Comparison of ENCODE assay signal across 29 cellular contexts in the genomic region with DNA sequence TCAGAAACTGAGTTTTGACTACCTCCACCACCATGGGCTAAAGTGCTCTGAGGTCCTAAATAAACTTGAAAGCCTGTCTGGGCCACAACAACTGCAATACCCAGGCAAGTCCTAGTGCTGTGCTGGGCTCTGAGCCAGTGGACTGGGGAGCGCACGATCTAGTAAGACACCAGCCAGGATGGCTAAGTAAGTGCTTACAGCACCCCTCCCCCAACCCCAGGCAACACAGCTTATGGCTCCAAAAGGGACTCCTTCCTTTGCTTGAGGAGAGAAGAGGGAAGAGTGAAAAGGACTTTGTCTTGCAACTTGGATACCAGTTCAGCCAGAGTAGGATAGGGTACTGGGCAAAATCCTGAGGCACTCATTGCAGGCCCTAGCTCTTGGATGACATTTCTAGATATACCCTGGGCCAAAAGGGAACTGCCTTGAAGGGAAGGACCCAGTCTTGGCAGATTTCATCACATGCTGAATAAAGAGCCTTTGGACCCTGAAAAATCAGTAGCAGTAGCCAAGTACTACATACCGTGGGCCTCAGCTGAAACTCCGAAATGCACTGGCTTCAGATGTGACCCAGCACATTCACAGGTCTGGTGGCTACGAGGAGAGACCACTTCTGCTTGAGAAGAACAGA. TPM values are rescaled to one million over a fixed set of nuclear protein-coding genes. Genes with fewer than 3 reads are reported as not detected.
DNase-seq lines count a peak whose midpoint lies in the region; ATAC-seq and TF ChIP-seq lines count a peak whose summit lies in the region.
"Had no signal": no experiment of that assay in that cellular context is flagged by ENCODE, and none has a peak within 500 bp of the region (broad histone marks: within the 10 kb centered on the region; RNA-seq: fewer than 3 reads in every experiment).

No MANE protein-coding gene starts in this region.

- no peaks in the 10 kb centered on the region for H3K36me3 Mint-ChIP-seq in GM23338 (ENCODE audit: low read depth)
- H3K36me3 Mint-ChIP-seq in WTC11 = no peaks in the 10 kb centered on the region
- no peaks in the 10 kb centered on the region for H3K36me3 Mint-ChIP-seq in T-helper 17 cell (ENCODE audit: low read depth)
- H3K36me3 Mint-ChIP-seq: activated CD4-positive, alpha-beta memory T cell treated with anti-CD3 and anti-CD28 coated beads for 36 hours; naive B cell; stimulated activated effector memory CD8-positive, alpha-beta T cell treated with anti-CD3 and anti-CD28 coated beads, Interleukin-12 subunit alpha, Interleukin-12 subunit beta, amount 100 ng/mL, for 72 hours had no signal

- H3F3A ChIP-seq in GM23338 (replicated peaks; ENCODE audit: low read depth) = no peaks in the 10 kb centered on the region

- TF ChIP-seq CTCF in GM23338 (conservative IDR thresholded peaks at IDR 0.05; ENCODE audit: low read depth in 2 of 2) (no peak), WTC11 (IDR thresholded peaks at IDR 0.05) (no peak)

- H3K27me3 ChIP-seq in GM23338 (ENCODE audit: insufficient read depth) = no peaks in the 10 kb centered on the region
- H3K27me3 ChIP-seq: breast epithelium, left lung had no signal

- no peaks in the 10 kb centered on the region for H3K9me3 ChIP-seq in T-helper 17 cell (ENCODE audit: control insufficient read depth, low read length, poor library complexity, severe bottlenecking)
- H3K9me3 ChIP-seq: breast epithelium, left lung, SK-N-SH had no signal

- DNase-seq in GM23338 (ENCODE audit: low spot score) (no peak), WTC11 (ENCODE audit: low spot score) (no peak), hippocampal formation (lab: John Stamatoyannopoulos, UW) (peak; percentile 14 to 52), putamen (ENCODE audit: low spot score) (peak; percentile 15), T-helper 17 cell (no peak), HuH-7.5 (ENCODE audit: low spot score) (no peak)
- DNase-seq: ACHN; activated CD4-positive, alpha-beta memory T cell treated with anti-CD3 and anti-CD28 coated beads for 36 hours; activated CD4-positive, alpha-beta T cell treated with anti-CD3 and anti-CD28 coated beads for 1 hour; activated CD8-positive, alpha-beta memory T cell treated with anti-CD3 and anti-CD28 coated beads, Interleukin-2, amount 50 U/mL, for 4 hours; activated naive CD4-positive, alpha-beta T cell treated with anti-CD3 and anti-CD28 coated beads for 36 hours; CD8-positive, alpha-beta memory T cell; DMS153; IMR-90; left lung; naive B cell; NCI-H1048; NCI-H82; SK-N-SH had no signal

- H3K4me3 ChIP-seq in GM23338 = no peak overlapping the region
- H3K4me3 ChIP-seq: breast epithelium, left lung had no signal

- no peak overlapping the region for H3K4me2 ChIP-seq in GM23338
- H3K4me2 ChIP-seq: SK-N-SH had no signal

- no peaks in the 10 kb centered on the region for H4K20me1 ChIP-seq in GM23338 (replicated peaks; ENCODE audit: insufficient read depth)

- H2AFZ ChIP-seq in GM23338 = no peak overlapping the region

- H3K27ac ChIP-seq in GM23338 (ENCODE audit: low read depth) = no peak overlapping the region
- H3K27ac ChIP-seq: breast epithelium, left lung had no signal

- POLR2A ChIA-PET in WTC11 (lab: Charles Lee) = no interaction called here

- peaks cover 28% of the 10 kb centered on the region for H3K4me1 Mint-ChIP-seq in GM23338
- peaks cover 36% of the 10 kb centered on the region for H3K4me1 Mint-ChIP-seq in WTC11
- peaks cover 4% of the 10 kb centered on the region for H3K4me1 Mint-ChIP-seq in T-helper 17 cell
- H3K4me1 Mint-ChIP-seq: naive B cell; stimulated activated effector memory CD8-positive, alpha-beta T cell treated with anti-CD3 and anti-CD28 coated beads, Interleukin-12 subunit alpha, Interleukin-12 subunit beta, amount 100 ng/mL, for 72 hours had no signal

- no peaks in the 10 kb centered on the region for H3K79me2 ChIP-seq in GM23338 (replicated peaks; ENCODE audit: insufficient read depth)

- peaks cover 11% of the 10 kb centered on the region for H3K4me1 ChIP-seq in GM23338 (ENCODE audit: insufficient read depth)
- H3K4me1 ChIP-seq: breast epithelium had no signal

- H3K9me2 ChIP-seq in GM23338 (ENCODE audit: insufficient read depth) = no peaks in the 10 kb centered on the region
- H3K9me2 ChIP-seq: SK-N-SH had no signal

- H3K36me3 ChIP-seq in GM23338 (ENCODE audit: insufficient read depth) = no peaks in the 10 kb centered on the region
- H3K36me3 ChIP-seq: breast epithelium, left lung had no signal

- H3K4me3 Mint-ChIP-seq in GM23338 (no peak overlapping the region), WTC11 (no peak overlapping the region), T-helper 17 cell (no peak overlapping the region)
- H3K4me3 Mint-ChIP-seq: activated CD4-positive, alpha-beta memory T cell treated with anti-CD3 and anti-CD28 coated beads for 36 hours; activated naive CD4-positive, alpha-beta T cell treated with anti-CD3 and anti-CD28 coated beads for 36 hours; CD8-positive, alpha-beta memory T cell; naive B cell; stimulated activated effector memory CD8-positive, alpha-beta T cell treated with anti-CD3 and anti-CD28 coated beads, Interleukin-12 subunit alpha, Interleukin-12 subunit beta, amount 100 ng/mL, for 72 hours had no signal

- no peaks in the 10 kb centered on the region for H3K27me3 Mint-ChIP-seq in GM23338 (ENCODE audit: insufficient read depth, low read depth, poor library complexity)
- H3K27me3 Mint-ChIP-seq in WTC11 (ENCODE audit: low read depth) = no peaks in the 10 kb centered on the region
- H3K27me3 Mint-ChIP-seq in T-helper 17 cell = no peaks in the 10 kb centered on the region
- H3K27me3 Mint-ChIP-seq: activated CD4-positive, alpha-beta memory T cell treated with anti-CD3 and anti-CD28 coated beads for 36 hours; naive B cell had no signal

- H3K9me3 Mint-ChIP-seq in GM23338 (no peaks in the 10 kb centered on the region), WTC11 (no peaks in the 10 kb centered on the region)
- H3K9me3 Mint-ChIP-seq: activated CD4-positive, alpha-beta memory T cell treated with anti-CD3 and anti-CD28 coated beads for 36 hours; activated naive CD4-positive, alpha-beta T cell treated with anti-CD3 and anti-CD28 coated beads for 36 hours; CD8-positive, alpha-beta memory T cell; naive B cell; stimulated activated effector memory CD8-positive, alpha-beta T cell treated with anti-CD3 and anti-CD28 coated beads, Interleukin-12 subunit alpha, Interleukin-12 subunit beta, amount 100 ng/mL, for 72 hours had no signal

- CTCF ChIA-PET in WTC11 (lab: Charles Lee) = interaction anchor here (2.3 kb wide), 1 partner anchor 23 kb away, joined by 7 read pairs; no protein-coding TSS in a partner anchor

- no peak overlapping the region for H3K27ac Mint-ChIP-seq in GM23338
- no peak overlapping the region for H3K27ac Mint-ChIP-seq in WTC11
- no peak overlapping the region for H3K27ac Mint-ChIP-seq in T-helper 17 cell
- H3K27ac Mint-ChIP-seq: activated CD4-positive, alpha-beta memory T cell treated with anti-CD3 and anti-CD28 coated beads for 36 hours; activated naive CD4-positive, alpha-beta T cell treated with anti-CD3 and anti-CD28 coated beads for 36 hours; stimulated activated effector memory CD8-positive, alpha-beta T cell treated with anti-CD3 and anti-CD28 coated beads, Interleukin-12 subunit alpha, Interleukin-12 subunit beta, amount 100 ng/mL, for 72 hours had no signal

- ATAC-seq in GM23338 (peak; percentile 23; the same call in 1 of the 3 replicates), WTC11 (peak; percentile 31), HG02870 (IDR thresholded peaks at IDR 0.05; ENCODE audit: unreplicated experiment) (no peak), T-helper 17 cell (no peak)
- ATAC-seq: stimulated activated effector memory CD8-positive, alpha-beta T cell treated with anti-CD3 and anti-CD28 coated beads, Interleukin-12 subunit alpha, Interleukin-12 subunit beta, amount 100 ng/mL, for 72 hours had no signal

TF ChIP-seq in GM23338, 12 proteins besides CTCF, POLR2A, EP300 and RAD21 (continues in another document):
- TF ChIP-seq CREB1 (CRISPR knock-in tag; IDR thresholded peaks at IDR 0.05; ENCODE audit: low read depth) (no peak), STAT1 (IDR thresholded peaks at IDR 0.05; ENCODE audit: unreplicated experiment) (no peak), ZNF331 (CRISPR knock-in tag; IDR thresholded peaks at IDR 0.05; ENCODE audit: low read depth) (no peak), ZNF114 (CRISPR knock-in tag; IDR thresholded peaks at IDR 0.05) (no peak)

TF ChIP-seq in WTC11, 78 proteins besides CTCF, POLR2A, EP300 and RAD21 (continues in another document):
- TF ChIP-seq, protein P1, sequence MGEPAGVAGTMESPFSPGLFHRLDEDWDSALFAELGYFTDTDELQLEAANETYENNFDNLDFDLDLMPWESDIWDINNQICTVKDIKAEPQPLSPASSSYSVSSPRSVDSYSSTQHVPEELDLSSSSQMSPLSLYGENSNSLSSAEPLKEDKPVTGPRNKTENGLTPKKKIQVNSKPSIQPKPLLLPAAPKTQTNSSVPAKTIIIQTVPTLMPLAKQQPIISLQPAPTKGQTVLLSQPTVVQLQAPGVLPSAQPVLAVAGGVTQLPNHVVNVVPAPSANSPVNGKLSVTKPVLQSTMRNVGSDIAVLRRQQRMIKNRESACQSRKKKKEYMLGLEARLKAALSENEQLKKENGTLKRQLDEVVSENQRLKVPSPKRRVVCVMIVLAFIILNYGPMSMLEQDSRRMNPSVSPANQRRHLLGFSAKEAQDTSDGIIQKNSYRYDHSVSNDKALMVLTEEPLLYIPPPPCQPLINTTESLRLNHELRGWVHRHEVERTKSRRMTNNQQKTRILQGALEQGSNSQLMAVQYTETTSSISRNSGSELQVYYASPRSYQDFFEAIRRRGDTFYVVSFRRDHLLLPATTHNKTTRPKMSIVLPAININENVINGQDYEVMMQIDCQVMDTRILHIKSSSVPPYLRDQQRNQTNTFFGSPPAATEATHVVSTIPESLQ (CRISPR knock-in tag; IDR thresholded peaks at IDR 0.05) = no peak
- TF ChIP-seq, protein P2, sequence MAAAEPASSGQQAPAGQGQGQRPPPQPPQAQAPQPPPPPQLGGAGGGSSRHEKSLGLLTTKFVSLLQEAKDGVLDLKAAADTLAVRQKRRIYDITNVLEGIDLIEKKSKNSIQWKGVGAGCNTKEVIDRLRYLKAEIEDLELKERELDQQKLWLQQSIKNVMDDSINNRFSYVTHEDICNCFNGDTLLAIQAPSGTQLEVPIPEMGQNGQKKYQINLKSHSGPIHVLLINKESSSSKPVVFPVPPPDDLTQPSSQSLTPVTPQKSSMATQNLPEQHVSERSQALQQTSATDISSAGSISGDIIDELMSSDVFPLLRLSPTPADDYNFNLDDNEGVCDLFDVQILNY (CRISPR knock-in tag; IDR thresholded peaks at IDR 0.05) = no peak
- TF ChIP-seq ZNF423 (CRISPR knock-in tag; IDR thresholded peaks at IDR 0.05) (no peak), ZNF219 (CRISPR knock-in tag; IDR thresholded peaks at IDR 0.05; ENCODE audit: borderline replicate concordance) (no peak), ZNF121 (CRISPR knock-in tag; IDR thresholded peaks at IDR 0.05) (no peak), JUN (CRISPR knock-in tag; IDR thresholded peaks at IDR 0.05) (no peak)

RNA-seq across cellular contexts. Expression of a gene that starts 1.6 kb away (rescaled TPM):
- not detected in 2 replicates for total RNA-seq in GM23338 (2014; rRNA removed; shearing (Covaris generic))
- not detected in 2 replicates for polyA plus RNA-seq in GM23338 (2016; fragmentation: Nextera tagmentation; extraction: Ambion mirVana)
- total RNA-seq in WTC11 (2021) = not detected in 3 replicates
- total RNA-seq in T-helper 17 cell = not detected
- total RNA-seq: activated CD4-positive, alpha-beta memory T cell treated with anti-CD3 and anti-CD28 coated beads for 36 hours; activated naive CD4-positive, alpha-beta T cell treated with anti-CD3 and anti-CD28 coated beads for 36 hours; breast epithelium; CD8-positive, alpha-beta memory T cell; H4; IMR-90; left lung; NCI-H460; pulmonary artery endothelial cell; RPMI7951; subcutaneous adipose tissue; T-helper 2 cell treated with Interferon-gamma antibody and Interleukin-4, amounts not matched to agents 100 ng/mL and 5 ng/mL, for 36 hours had no signal
- polyA plus RNA-seq: BJ; CD8-positive, alpha-beta memory T cell; IMR-90; SK-N-SH had no signal

RNA-seq across cellular contexts. Expression of a gene that starts 21.8 kb away (rescaled TPM):
- 22.5 and 25.2 TPM in 2 replicates for total RNA-seq in GM23338 (2014; rRNA removed; shearing (Covaris generic))
- 24.3 and 28.1 TPM in 2 replicates for polyA plus RNA-seq in GM23338 (2016; fragmentation: Nextera tagmentation; extraction: Ambion mirVana)
- 16.2 to 21.9 TPM (median 20.4 TPM) in 3 replicates for total RNA-seq in WTC11 (2021)
- total RNA-seq in T-helper 17 cell = 10 to 100 TPM; 21.4 to 24.9 TPM

Comparison
In these comparisons a context has a peak if more than half of its experiments do, and no peak if none do; other contexts are left out.
1. ATAC-seq: peak in GM23338 (single experiment) and WTC11 (single experiment); none in HG02870 (single experiment) and T-helper 17 cell (single experiment).
2. DNase-seq: peak in hippocampal formation (2 of 2) and putamen (single experiment); none in GM23338 (single experiment), WTC11 (single experiment), T-helper 17 cell (0 of 3) and HuH-7.5 (single experiment).